In genomic region chr17:50808413-50808812, GRCh38 we compare ENCODE assay signal across 2 cellular contexts.
TF ChIP-seq lines count a peak whose summit lies in the region.

No MANE protein-coding gene starts in this region.

TF ChIP-seq in K562, 482 proteins besides CTCF, POLR2A, EP300 and RAD21:
- no peak for TF ChIP-seq RUNX1 (IDR thresholded peaks at IDR 0.05; ENCODE audit: low read depth)
- TF ChIP-seq, protein P1, sequence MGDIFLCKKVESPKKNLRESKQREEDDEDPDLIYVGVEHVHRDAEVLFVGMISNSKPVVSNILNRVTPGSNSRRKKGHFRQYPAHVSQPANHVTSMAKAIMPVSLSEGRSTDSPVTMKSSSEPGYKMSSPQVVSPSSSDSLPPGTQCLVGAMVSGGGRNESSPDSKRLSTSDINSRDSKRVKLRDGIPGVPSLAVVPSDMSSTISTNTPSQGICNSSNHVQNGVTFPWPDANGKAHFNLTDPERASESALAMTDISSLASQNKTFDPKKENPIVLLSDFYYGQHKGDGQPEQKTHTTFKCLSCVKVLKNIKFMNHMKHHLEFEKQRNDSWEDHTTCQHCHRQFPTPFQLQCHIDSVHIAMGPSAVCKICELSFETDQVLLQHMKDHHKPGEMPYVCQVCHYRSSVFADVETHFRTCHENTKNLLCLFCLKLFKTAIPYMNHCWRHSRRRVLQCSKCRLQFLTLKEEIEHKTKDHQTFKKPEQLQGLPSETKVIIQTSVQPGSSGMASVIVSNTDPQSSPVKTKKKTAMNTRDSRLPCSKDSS (IDR thresholded peaks at IDR 0.05; ENCODE audit: low read depth, partially characterized antibody): no peak

TF ChIP-seq in HepG2, 621 proteins besides CTCF, POLR2A, EP300 and RAD21:
- TF ChIP-seq TFDP2 (CRISPR knock-in tag; IDR thresholded peaks at IDR 0.05): no peak
- TF ChIP-seq, protein P2, sequence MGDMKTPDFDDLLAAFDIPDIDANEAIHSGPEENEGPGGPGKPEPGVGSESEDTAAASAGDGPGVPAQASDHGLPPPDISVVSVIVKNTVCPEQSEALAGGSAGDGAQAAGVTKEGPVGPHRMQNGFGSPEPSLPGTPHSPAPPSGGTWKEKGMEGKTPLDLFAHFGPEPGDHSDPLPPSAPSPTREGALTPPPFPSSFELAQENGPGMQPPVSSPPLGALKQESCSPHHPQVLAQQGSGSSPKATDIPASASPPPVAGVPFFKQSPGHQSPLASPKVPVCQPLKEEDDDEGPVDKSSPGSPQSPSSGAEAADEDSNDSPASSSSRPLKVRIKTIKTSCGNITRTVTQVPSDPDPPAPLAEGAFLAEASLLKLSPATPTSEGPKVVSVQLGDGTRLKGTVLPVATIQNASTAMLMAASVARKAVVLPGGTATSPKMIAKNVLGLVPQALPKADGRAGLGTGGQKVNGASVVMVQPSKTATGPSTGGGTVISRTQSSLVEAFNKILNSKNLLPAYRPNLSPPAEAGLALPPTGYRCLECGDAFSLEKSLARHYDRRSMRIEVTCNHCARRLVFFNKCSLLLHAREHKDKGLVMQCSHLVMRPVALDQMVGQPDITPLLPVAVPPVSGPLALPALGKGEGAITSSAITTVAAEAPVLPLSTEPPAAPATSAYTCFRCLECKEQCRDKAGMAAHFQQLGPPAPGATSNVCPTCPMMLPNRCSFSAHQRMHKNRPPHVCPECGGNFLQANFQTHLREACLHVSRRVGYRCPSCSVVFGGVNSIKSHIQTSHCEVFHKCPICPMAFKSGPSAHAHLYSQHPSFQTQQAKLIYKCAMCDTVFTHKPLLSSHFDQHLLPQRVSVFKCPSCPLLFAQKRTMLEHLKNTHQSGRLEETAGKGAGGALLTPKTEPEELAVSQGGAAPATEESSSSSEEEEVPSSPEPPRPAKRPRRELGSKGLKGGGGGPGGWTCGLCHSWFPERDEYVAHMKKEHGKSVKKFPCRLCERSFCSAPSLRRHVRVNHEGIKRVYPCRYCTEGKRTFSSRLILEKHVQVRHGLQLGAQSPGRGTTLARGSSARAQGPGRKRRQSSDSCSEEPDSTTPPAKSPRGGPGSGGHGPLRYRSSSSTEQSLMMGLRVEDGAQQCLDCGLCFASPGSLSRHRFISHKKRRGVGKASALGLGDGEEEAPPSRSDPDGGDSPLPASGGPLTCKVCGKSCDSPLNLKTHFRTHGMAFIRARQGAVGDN (CRISPR knock-in tag; IDR thresholded peaks at IDR 0.05): peak; percentile 26; the same call in 1 of the 2 replicates
- no peak for TF ChIP-seq ZNF615 (CRISPR knock-in tag; IDR thresholded peaks at IDR 0.05; ENCODE audit: borderline replicate concordance)
- 0 out of 2 replicates have a peak, but pooled peaks have one; percentile 52 for TF ChIP-seq GZF1 (CRISPR knock-in tag; IDR thresholded peaks at IDR 0.05)
TF ChIP-seq in HepG2: peak in this region for 2.
